In the genomic region with DNA sequence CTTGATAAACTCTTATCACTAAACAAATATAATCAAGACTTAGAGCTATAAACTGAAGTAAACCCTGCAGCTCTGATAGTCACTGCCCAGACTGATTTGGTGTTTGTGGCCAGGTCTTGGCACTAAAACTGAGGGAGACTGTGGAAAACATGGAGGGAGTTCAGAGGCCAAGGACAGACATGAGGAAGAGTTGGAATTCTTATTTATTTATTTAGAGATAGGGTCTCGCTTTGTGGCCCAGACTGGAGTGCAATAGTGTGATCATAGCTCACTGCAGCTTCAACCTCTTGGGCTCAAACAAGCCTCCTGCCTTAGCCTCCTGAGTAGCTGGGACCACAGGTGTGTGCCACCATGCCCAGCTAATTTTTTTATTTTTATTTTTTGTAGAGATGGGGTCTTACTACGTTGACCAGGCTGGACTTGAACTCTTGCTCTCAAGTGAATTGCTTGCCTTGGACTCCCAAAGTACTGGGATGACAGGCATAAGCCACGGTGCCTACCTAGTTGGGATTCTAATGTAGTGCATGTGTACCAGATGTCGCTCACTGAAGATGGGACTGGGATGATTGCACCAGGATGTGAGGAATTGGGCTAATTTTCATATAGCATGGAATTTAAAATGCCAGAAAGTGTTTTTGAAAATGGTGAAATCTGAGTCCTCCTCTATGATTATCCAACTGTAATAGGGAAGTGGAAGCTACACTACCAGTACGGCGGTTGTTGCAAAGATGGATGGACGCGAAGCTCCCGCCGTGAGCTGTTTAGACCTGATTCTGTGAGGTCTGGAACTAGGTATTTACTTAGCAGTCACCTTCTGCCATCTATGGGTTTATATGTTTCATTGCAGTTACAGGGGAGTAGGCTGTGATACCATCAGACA, we compare ENCODE assay signal across 8 cellular contexts. TPM values are rescaled to one million over a fixed set of nuclear protein-coding genes. Genes with fewer than 3 reads are reported as not detected.
A peak's percentile ranks its signal among the peaks of the same experiment; 100 is the strongest.
DNase-seq lines count a peak whose midpoint lies in the region; ATAC-seq and TF ChIP-seq lines count a peak whose summit lies in the region.

No MANE protein-coding gene starts in this region.

- peaks cover 0 to 26% (median 0%) of the 10 kb centered on the region in 45 donors for H3K27me3 ChIP-seq in dorsolateral prefrontal cortex

- H3K9me3 Mint-ChIP-seq in CD14-positive monocyte (peaks cover 0 to 3% (median 0%) of the 10 kb centered on the region in 7 donors), activated B cell treated with CpG ODN at 0.5 μM for 24 hours (no peaks in the 10 kb centered on the region)

- H3K27ac ChIP-seq in dorsolateral prefrontal cortex = peak overlapping the region in 5 of 59 donors; percentile 21 to 41 (median 34)

- CTCF ChIA-PET in activated B cell treated with CpG ODN at 0.5 μM for 24 hours (lab: Charles Lee) = interaction anchor here (0.6 to 1.7 kb wide), 3 partner anchors 95 to 900 kb away, joined by 3 to 13 read pairs (median 3); no protein-coding TSS in a partner anchor

- H3K27ac Mint-ChIP-seq in CD14-positive monocyte = peak overlapping the region; percentile 18 to 74 (median 73)
- H3K27ac Mint-ChIP-seq in activated B cell treated with CpG ODN at 0.5 μM for 24 hours = no peak overlapping the region

- H3K4me3 Mint-ChIP-seq in CD14-positive monocyte (peak overlapping the region; percentile 45 to 67), activated B cell treated with CpG ODN at 0.5 μM for 24 hours (no peak overlapping the region)

- H3K36me3 Mint-ChIP-seq in CD14-positive monocyte (peaks cover 0 to 12% of the 10 kb centered on the region in 2 donors), activated B cell treated with CpG ODN at 0.5 μM for 24 hours (ENCODE audit: low read depth) (no peaks in the 10 kb centered on the region)

- POLR2A ChIA-PET in activated B cell treated with CpG ODN at 0.5 μM for 24 hours (lab: Charles Lee) = no interaction called here

- H3K27me3 Mint-ChIP-seq in CD14-positive monocyte (ENCODE audit: low read depth in 3 of 3) = peaks cover 0 to 9% (median 4%) of the 10 kb centered on the region in 3 donors
- peaks cover 61% of the 10 kb centered on the region for H3K27me3 Mint-ChIP-seq in activated B cell treated with CpG ODN at 0.5 μM for 24 hours

- peak; percentile 90 for DNase-seq in CD14-positive monocyte (ENCODE audit: low spot score)
- DNase-seq in NCI-H510A (lab: John Stamatoyannopoulos, UW) = peak; percentile 57
- DNase-seq in activated B cell treated with CpG ODN at 0.5 μM for 24 hours = no peak
- DNase-seq in dorsolateral prefrontal cortex = peak; percentile 24 to 72 (median 52)
- peak; percentile 83 to 89 for DNase-seq in lung microvascular endothelial cell (ENCODE audit: low read depth in 2 of 2)
- DNase-seq in stimulated activated naive CD4-positive, alpha-beta T cell (lab: John Stamatoyannopoulos, UW) = peak; percentile 17 to 77 (median 47)

- peak overlapping the region in 37 of 59 donors; percentile 0 to 52 (median 30) for H3K4me3 ChIP-seq in dorsolateral prefrontal cortex

- ATAC-seq in GM19043 (IDR thresholded peaks at IDR 0.05; ENCODE audit: low read depth, unreplicated experiment) (peak; percentile 60), HG03442 (IDR thresholded peaks at IDR 0.05; ENCODE audit: unreplicated experiment) (peak; percentile 70), activated B cell treated with CpG ODN at 0.5 μM for 24 hours (ENCODE audit: low read depth) (peak; percentile 76)

- H3K4me1 Mint-ChIP-seq in CD14-positive monocyte (peaks cover 69% of the 10 kb centered on the region), activated B cell treated with CpG ODN at 0.5 μM for 24 hours (peaks cover 8% of the 10 kb centered on the region)

- TF ChIP-seq CTCF in CD14-positive monocyte (IDR thresholded peaks at IDR 0.05) (peak; percentile 83), activated B cell treated with CpG ODN at 0.5 μM for 24 hours (IDR thresholded peaks at IDR 0.05) (no peak), dorsolateral prefrontal cortex (IDR thresholded peaks at IDR 0.05 in 54 of 56, conservative IDR thresholded peaks at IDR 0.05 in 2 of 56; ENCODE audit: low read depth in 1 of 56, partially characterized antibody in 56 of 56) (peak; percentile 41 to 87 (median 71))

- intact Hi-C loops in CD14-positive monocyte (cut with micrococcal nuclease) (loop anchor here (5.0 to 10.0 kb wide), 5 partner anchors 90 to 333 kb away; no protein-coding TSS in a partner anchor), activated B cell treated with CpG ODN at 0.5 μM for 24 hours (cut with micrococcal nuclease) (loop anchor here (1.0 to 5.0 kb wide), 5 partner anchors 92 to 984 kb away; no protein-coding TSS in a partner anchor), dorsolateral prefrontal cortex (cut with DNase I) (loop anchor here (5.0 kb wide), 2 partner anchors 92 to 97 kb away; no protein-coding TSS in a partner anchor)

RNA-seq across cellular contexts. Expression of a gene that starts 52.7 kb away (rescaled TPM):
- polyA plus RNA-seq in CD14-positive monocyte = not detected
- total RNA-seq in activated B cell treated with CpG ODN at 0.5 μM for 24 hours (0.54 and 0.55 TPM in 2 replicates), dorsolateral prefrontal cortex (1 to 10 TPM in 6 of 120 experiments, under 1 TPM in 13, not detected in 101; 0.23 to 2.5 (median 0.47) TPM), lung microvascular endothelial cell (0.40 and 0.44 TPM in 2 replicates)
